Comparison of ENCODE assay signal across 13 cellular contexts in genomic region chr7:44307905-44308740, GRCh38. TPM values are rescaled to one million over a fixed set of nuclear protein-coding genes. Genes with fewer than 3 reads are reported as not detected.
DNase-seq lines count a peak whose midpoint lies in the region; ATAC-seq and TF ChIP-seq lines count a peak whose summit lies in the region.
"Had no signal": no experiment of that assay in that cellular context is flagged by ENCODE, and none has a peak within 500 bp of the region (broad histone marks: within the 10 kb centered on the region; RNA-seq: fewer than 3 reads in every experiment).

No MANE protein-coding gene starts in this region.

- intact Hi-C loops in left cardiac atrium (cut with DNase I): loop anchor here in 1 of 2 donors (5.0 kb wide), 1 partner anchor 46 kb away; no protein-coding TSS in a partner anchor

- DNase-seq in GM10248 (ENCODE audit: extremely low spot score): peak; percentile 20
- DNase-seq in RWPE2 (ENCODE audit: low spot score): no peak
- DNase-seq in left cardiac atrium: peak; percentile 19
- peak; percentile 17 for DNase-seq in renal cortical epithelial cell (ENCODE audit: low read depth)
- no peak for DNase-seq in NCI-H1092 treated with DMSO at 0.1 percent for 48 hours (lab: John Stamatoyannopoulos, UW)
- DNase-seq in stimulated activated naive CD4-positive, alpha-beta T cell treated with Interleukin-2 at 50 U/mL for 16 hours (lab: John Stamatoyannopoulos, UW): no peak
- no peak for DNase-seq in amygdala (lab: John Stamatoyannopoulos, UW)
- DNase-seq: activated naive CD4-positive, alpha-beta T cell treated with anti-CD3 and anti-CD28 coated beads, Interleukin-2, amount 10 ng/mL, durations not matched to agents 7 days and 5 days; stimulated activated CD4-positive, alpha-beta T cell treated with anti-CD3 and anti-CD28 coated beads, Interleukin-1b, Interleukin-23, amount 100 ng/mL, for 48 hours had no signal

- no peaks in the 10 kb centered on the region for H3K9me3 ChIP-seq in RWPE2 (ENCODE audit: severe bottlenecking)
- H3K9me3 ChIP-seq: BLaER1 had no signal

- ATAC-seq in RWPE2 (ENCODE audit: low read depth) (peak; percentile 90), left cardiac atrium (no peak), HG03108 (IDR thresholded peaks at IDR 0.05; ENCODE audit: unreplicated experiment) (no peak)

- TF ChIP-seq CTCF in GM10248 (IDR thresholded peaks at IDR 0.05; ENCODE audit: control extremely low read depth, extremely low read depth, low read depth, missing control alignments) (no peak), RWPE2 (IDR thresholded peaks at IDR 0.05; ENCODE audit: poor library complexity, severe bottlenecking) (no peak)

- H3K36me3 ChIP-seq in RWPE2 (ENCODE audit: low read depth): no peaks in the 10 kb centered on the region
- H3K36me3 ChIP-seq: BLaER1 had no signal

- no peak overlapping the region for H3K4me3 ChIP-seq in RWPE2 (ENCODE audit: severe bottlenecking)
- H3K4me3 ChIP-seq: BLaER1, PC-9 had no signal

- peaks cover 11% of the 10 kb centered on the region for H3K4me1 ChIP-seq in RWPE2 (ENCODE audit: insufficient read depth, poor library complexity, severe bottlenecking)

- H3K27me3 ChIP-seq in RWPE2 (ENCODE audit: insufficient read depth, poor library complexity, severe bottlenecking): no peaks in the 10 kb centered on the region

- POLR2A ChIA-PET in GM10248 (lab: Yijun Ruan, JAX): no interaction called here

- CTCF ChIA-PET in GM10248 (lab: Yijun Ruan, JAX): interaction anchor here (0.8 to 1.4 kb wide), 8 partner anchors 49 to 226 kb away, joined by 3 to 7 read pairs (median 4); no protein-coding TSS in a partner anchor

- peak overlapping the region; percentile 77 for H3K27ac ChIP-seq in RWPE2 (ENCODE audit: poor library complexity, severe bottlenecking)
- H3K27ac ChIP-seq: BLaER1, parathyroid adenoma, PC-9 had no signal

RNA-seq across cellular contexts. Expression of gene CAMK2B, which starts 17.3 kb away (rescaled TPM):
- 10 to 100 TPM; 75.8 to 98.7 TPM for total RNA-seq in left cardiac atrium
- 0.20 and 1.6 TPM in 2 replicates for total RNA-seq in renal cortical epithelial cell

Comparison
In these comparisons a context has a peak if more than half of its experiments do, and no peak if none do; other contexts are left out.
1. DNase-seq: peak in GM10248 (single experiment), left cardiac atrium (single experiment) and renal cortical epithelial cell (single experiment); none in RWPE2 (single experiment), NCI-H1092 treated with DMSO at 0.1 percent for 48 hours (single experiment), stimulated activated naive CD4-positive, alpha-beta T cell treated with Interleukin-2 at 50 U/mL for 16 hours (single experiment) and amygdala (0 of 56).
2. RNA of gene CAMK2B, which starts 17.3 kb away (total RNA-seq): 75.8 to 98.7 TPM in left cardiac atrium; 0.20 to 1.6 TPM in renal cortical epithelial cell; every median in the first group is over 10 times any median in the second.